22 cellular contexts compared by ENCODE assay signal in genomic region chr7:102896585-102896984, GRCh38. TPM values are rescaled to one million over a fixed set of nuclear protein-coding genes. Genes with fewer than 3 reads are reported as not detected.
"Had no signal": no experiment of that assay in that cellular context is flagged by ENCODE, and none has a peak within 500 bp of the region (broad histone marks: within the 10 kb centered on the region; RNA-seq: fewer than 3 reads in every experiment).

No MANE protein-coding gene starts in this region.

- DNase-seq: activated CD4-positive, alpha-beta T cell treated with anti-CD3 and anti-CD28 coated beads, Interleukin-2, amount 50 U/mL, for 48 hours; activated CD8-positive, alpha-beta memory T cell treated with anti-CD3 and anti-CD28 coated beads, Interleukin-2, amount 50 U/mL, for 48 hours; activated naive CD4-positive, alpha-beta T cell; activated T-cell treated with anti-CD3 and anti-CD28 coated beads, Interleukin-2, amount 50 U/mL, for 4 hours; adrenal gland; effector CD4-positive, alpha-beta T cell; foreskin melanocyte; immature natural killer cell; midbrain; nephron progenitor cell; nucleus accumbens; stimulated activated CD4-positive, alpha-beta T cell treated with anti-CD3 and anti-CD28 coated beads, Interleukin-12 subunit alpha, Interleukin-12 subunit beta, amount 100 ng/mL, for 4 hours; stomach; T-helper 9 cell; testis had no signal

- H3K4me3 Mint-ChIP-seq: activated naive CD8-positive, alpha-beta T cell; activated T-cell treated with anti-CD3 and anti-CD28 coated beads, Interleukin-2, amount 50 U/mL, for 4 hours; immature natural killer cell; nephron progenitor cell; WTC11 had no signal

- H3K4me3 ChIP-seq: adrenal gland, hepatocyte, stomach, testis had no signal

- H3K27me3 Mint-ChIP-seq: activated naive CD8-positive, alpha-beta T cell had no signal

- H3K4me1 ChIP-seq: parathyroid adenoma had no signal

- H3K9me3 ChIP-seq: stomach, testis had no signal

- H3K27me3 ChIP-seq: adrenal gland, hepatocyte, stomach, testis had no signal

- H3K27ac Mint-ChIP-seq: activated naive CD8-positive, alpha-beta T cell; activated T-helper 2 cell treated with anti-CD3 and anti-CD28 coated beads, Interferon-gamma antibody, Interleukin-2, Interleukin-4, amounts not matched to agents 10 μg/mL and 5 μg/mL and 100 μg/mL, durations not matched to agents 14 hours and 24 hours and 36 hours; immature natural killer cell; nephron progenitor cell; WTC11 had no signal

- H3K9me3 Mint-ChIP-seq: activated T-cell treated with anti-CD3 and anti-CD28 coated beads, Interleukin-2, amount 50 U/mL, for 4 hours; activated T-helper 2 cell treated with anti-CD3 and anti-CD28 coated beads, Interferon-gamma antibody, Interleukin-2, Interleukin-4, amounts not matched to agents 10 μg/mL and 5 μg/mL and 100 μg/mL, durations not matched to agents 14 hours and 24 hours and 36 hours; nephron progenitor cell; WTC11 had no signal

- H3K36me3 Mint-ChIP-seq: immature natural killer cell, WTC11 had no signal

- H3K27ac ChIP-seq: parathyroid adenoma had no signal

- H3K36me3 ChIP-seq: adrenal gland, stomach had no signal

- ATAC-seq: activated T-cell treated with anti-CD3 and anti-CD28 coated beads, Interleukin-2, amount 50 U/mL, for 4 hours; left lobe of liver; WTC11 had no signal

RNA-seq across cellular contexts. Expression of gene LRRC17, which starts 16.2 kb away (rescaled TPM):
- total RNA-seq: activated CD8-positive, alpha-beta memory T cell treated with anti-CD3 and anti-CD28 coated beads for 36 hours; activated T-helper 2 cell treated with anti-CD3 and anti-CD28 coated beads, Interferon-gamma antibody, Interleukin-2, Interleukin-4, amounts not matched to agents 10 μg/mL and 5 μg/mL and 100 μg/mL, durations not matched to agents 14 hours and 24 hours and 36 hours had no signal
- polyA plus RNA-seq: immature natural killer cell had no signal
